ENCODE assay signal across 1 cellular context in genomic region chr1:178510155-178510554, GRCh38.
TF ChIP-seq lines count a peak whose summit lies in the region.

No MANE protein-coding gene starts in this region.

TF ChIP-seq in K562, 482 proteins besides CTCF, POLR2A, EP300 and RAD21:
- TF ChIP-seq PBX2 (CRISPR knock-in tag; IDR thresholded peaks at IDR 0.05; ENCODE audit: low read depth), result no peak
- TF ChIP-seq PBX2 (tag; conservative IDR thresholded peaks at IDR 0.05; ENCODE audit: low read depth), result peak; percentile 73
- TF ChIP-seq MEIS2 (IDR thresholded peaks at IDR 0.05; ENCODE audit: partially characterized antibody), result peak; percentile 79
- TF ChIP-seq ZNF436 (CRISPR knock-in tag; IDR thresholded peaks at IDR 0.05), result no peak
